Comparison of ENCODE assay signal across 18 cellular contexts in genomic region chr2:133976659-133977058, GRCh38.
"Had no signal": no experiment of that assay in that cellular context is flagged by ENCODE, and none has a peak within 500 bp of the region (broad histone marks: within the 10 kb centered on the region; RNA-seq: fewer than 3 reads in every experiment).

No MANE protein-coding gene starts in this region.

- H3K4me3 ChIP-seq: coronary artery, heart left ventricle, mucosa of descending colon, ovary, testis, transverse colon had no signal

- H3K36me3 ChIP-seq: heart left ventricle, neutrophil, ovary, transverse colon had no signal

- H3K9me3 ChIP-seq: heart left ventricle, mucosa of descending colon, neutrophil, ovary, testis, transverse colon had no signal

- H3K27ac Mint-ChIP-seq: naive thymus-derived CD8-positive, alpha-beta T cell; stimulated activated naive CD8-positive, alpha-beta T cell treated with anti-CD3 and anti-CD28 coated beads, Interleukin-15, Interleukin-2, amounts not matched to agents 100 ng/mL and 50 ng/mL, for 24 hours had no signal

- DNase-seq: effector CD4-positive, alpha-beta T cell; heart left ventricle; hippocampal formation; kidney glomerular epithelial cell; mammary epithelial cell; mucosa of descending colon; naive thymus-derived CD8-positive, alpha-beta T cell; ovary; right cardiac atrium; small intestine; stimulated activated CD4-positive, alpha-beta T cell treated with anti-CD3 and anti-CD28 coated beads, Interleukin-12 subunit alpha, Interleukin-12 subunit beta, amount 100 ng/mL, for 4 hours; testis; transverse colon had no signal

- H3K4me1 ChIP-seq: transverse colon had no signal

- ATAC-seq: esophagus mucosa; heart left ventricle; left lobe of liver; mucosa of descending colon; naive thymus-derived CD8-positive, alpha-beta T cell; right cardiac atrium had no signal

- H3K4me3 Mint-ChIP-seq: naive thymus-derived CD8-positive, alpha-beta T cell; stimulated activated naive CD8-positive, alpha-beta T cell treated with anti-CD3 and anti-CD28 coated beads, Interleukin-15, Interleukin-2, amounts not matched to agents 100 ng/mL and 50 ng/mL, for 24 hours had no signal

- H3K9me3 Mint-ChIP-seq: naive thymus-derived CD8-positive, alpha-beta T cell; stimulated activated naive CD8-positive, alpha-beta T cell treated with anti-CD3 and anti-CD28 coated beads, Interleukin-15, Interleukin-2, amounts not matched to agents 100 ng/mL and 50 ng/mL, for 24 hours had no signal

- H3K4me1 Mint-ChIP-seq: naive thymus-derived CD8-positive, alpha-beta T cell had no signal

- H3K27me3 ChIP-seq: heart left ventricle, neutrophil, ovary, testis, transverse colon had no signal

- H3K27ac ChIP-seq: coronary artery, heart left ventricle, neutrophil, ovary, testis, transverse colon had no signal

- H3K36me3 Mint-ChIP-seq: naive thymus-derived CD8-positive, alpha-beta T cell had no signal
